ENCODE assay signal across 8 cellular contexts in the genomic region with DNA sequence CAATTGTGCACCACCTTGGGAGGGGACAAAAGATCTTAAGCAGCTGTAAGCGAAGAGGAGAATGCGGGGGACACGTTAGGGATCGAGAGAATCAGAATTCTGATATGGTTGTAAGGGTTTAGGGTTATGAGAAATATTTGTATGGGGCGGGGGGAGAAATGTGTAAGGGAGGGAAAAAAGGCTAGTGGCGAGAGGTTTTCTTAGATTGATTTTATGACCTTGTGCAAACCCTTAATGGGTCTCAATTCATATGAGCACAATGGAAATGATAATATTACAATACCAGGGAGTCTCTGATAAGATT. TPM values are rescaled to one million over a fixed set of nuclear protein-coding genes. Genes with fewer than 3 reads are reported as not detected.
A peak's percentile ranks its signal among the peaks of the same experiment; 100 is the strongest.
DNase-seq lines count a peak whose midpoint lies in the region; ATAC-seq and TF ChIP-seq lines count a peak whose summit lies in the region.

No MANE protein-coding gene starts in this region.

- H3K9me3 Mint-ChIP-seq in T-helper 2 cell treated with Interferon-gamma antibody and Interleukin-4, amounts not matched to agents 5 μg/mL and 100 μg/mL, for 36 hours, result no peaks in the 10 kb centered on the region

- H3K36me3 ChIP-seq in left lung, result peaks cover 0 to 2% of the 10 kb centered on the region in 2 donors
- no peaks in the 10 kb centered on the region for H3K36me3 ChIP-seq in thoracic aorta

- H3K4me1 Mint-ChIP-seq in T-helper 2 cell treated with Interferon-gamma antibody and Interleukin-4, amounts not matched to agents 5 μg/mL and 100 μg/mL, for 36 hours (ENCODE audit: low read depth), result peaks cover 32% of the 10 kb centered on the region

- H3K4me3 Mint-ChIP-seq in T-helper 2 cell treated with Interferon-gamma antibody and Interleukin-4, amounts not matched to agents 5 μg/mL and 100 μg/mL, for 36 hours, result peak overlapping the region; percentile 99

- H3K27me3 Mint-ChIP-seq in T-helper 2 cell treated with Interferon-gamma antibody and Interleukin-4, amounts not matched to agents 5 μg/mL and 100 μg/mL, for 36 hours (ENCODE audit: low read depth), result peaks cover under 1% of the 10 kb centered on the region

- H3K36me3 Mint-ChIP-seq in T-helper 2 cell treated with Interferon-gamma antibody and Interleukin-4, amounts not matched to agents 5 μg/mL and 100 μg/mL, for 36 hours (ENCODE audit: low read depth), result peaks cover 3% of the 10 kb centered on the region

- no peaks in the 10 kb centered on the region for H3K27me3 ChIP-seq in left lung
- H3K27me3 ChIP-seq in thoracic aorta (replicated peaks; ENCODE audit: insufficient read depth), result no peaks in the 10 kb centered on the region

- no peak for TF ChIP-seq CTCF in left lung (IDR thresholded peaks at IDR 0.05)
- no peak for TF ChIP-seq CTCF in thoracic aorta (IDR thresholded peaks at IDR 0.05)

- H3K4me1 ChIP-seq in left lung (peaks cover 14 to 46% of the 10 kb centered on the region in 2 donors), thoracic aorta (ENCODE audit: control insufficient read depth in 1 of 2, low read depth in 2 of 2) (peaks cover 14 to 26% of the 10 kb centered on the region in 2 donors)

- ATAC-seq in left lung (no peak), thoracic aorta (ENCODE audit: insufficient number of reproducible peaks, low FRiP score, low read depth) (no peak), GM18511 (IDR thresholded peaks at IDR 0.05; ENCODE audit: unreplicated experiment) (no peak)

- H3K27ac ChIP-seq in angular gyrus (ENCODE audit: low read depth, low read length), result peak overlapping the region; percentile 56
- peak overlapping the region; percentile 83 to 89 for H3K27ac ChIP-seq in left lung
- H3K27ac ChIP-seq in thoracic aorta, result peak overlapping the region; percentile 83 to 87

- no peak for DNase-seq in T-helper 2 cell treated with Interferon-gamma antibody and Interleukin-4, amounts not matched to agents 5 μg/mL and 100 μg/mL, for 36 hours (ENCODE audit: low spot score)
- DNase-seq in T-helper 2 cell (no peak), left lung (no peak), thoracic aorta (ENCODE audit: low spot score) (no peak), NCI-H510A treated with DMSO at 0.1 percent for 48 hours (lab: John Stamatoyannopoulos, UW) (no peak)
- DNase-seq in activated effector memory CD4-positive, alpha-beta T cell treated with anti-CD3 and anti-CD28 coated beads, Interleukin-2, amount 50 U/mL, for 16 hours, result no peak

- peak overlapping the region; percentile 94 for H3K27ac Mint-ChIP-seq in T-helper 2 cell treated with Interferon-gamma antibody and Interleukin-4, amounts not matched to agents 5 μg/mL and 100 μg/mL, for 36 hours

- intact Hi-C loops in left lung (cut with DNase I), result no loop called here

- H3K4me3 ChIP-seq in left lung (peak overlapping the region; percentile 71 to 73), thoracic aorta (peak overlapping the region; percentile 89)

- H3K9me3 ChIP-seq in left lung (no peaks in the 10 kb centered on the region), thoracic aorta (no peaks in the 10 kb centered on the region)

RNA-seq across cellular contexts. Expression of a gene that starts 0.4 kb away (rescaled TPM):
- total RNA-seq in left lung, result 10 to 100 TPM; 77.9 to 91.4 TPM
- 10 to 100 TPM; 41.2 to 54.9 TPM for total RNA-seq in thoracic aorta

RNA-seq across cellular contexts. Expression of a gene that starts 0.5 kb away (rescaled TPM):
- total RNA-seq in left lung, result 1 to 10 TPM; 1.7 to 2.8 TPM
- total RNA-seq in thoracic aorta, result 1 to 10 TPM; 1.4 to 3.3 TPM
